Comparison of ENCODE assay signal across 16 cellular contexts in genomic region chr15:57335326-57336118, GRCh38. TPM values are rescaled to one million over a fixed set of nuclear protein-coding genes. Genes with fewer than 3 reads are reported as not detected.
DNase-seq lines count a peak whose midpoint lies in the region; TF ChIP-seq lines count a peak whose summit lies in the region.
"Had no signal": no experiment of that assay in that cellular context is flagged by ENCODE, and none has a peak within 500 bp of the region (broad histone marks: within the 10 kb centered on the region; RNA-seq: fewer than 3 reads in every experiment).

No MANE protein-coding gene starts in this region.

- no peak for TF ChIP-seq POLR2A in esophagus squamous epithelium (IDR thresholded peaks at IDR 0.05)

- peaks cover 0 to 22% (median 0%) of the 10 kb centered on the region in 3 donors for H3K4me1 ChIP-seq in esophagus squamous epithelium

- peak; percentile 13 for DNase-seq in NCI-H2171 treated with DMSO at 0.1 percent for 48 hours (lab: John Stamatoyannopoulos, UW)
- DNase-seq in NCI-H2171 (lab: John Stamatoyannopoulos, UW): no peak
- peak; percentile 64 for DNase-seq in SK-N-DZ (ENCODE audit: low spot score)
- DNase-seq in islet precursor cell: peak; percentile 83
- no peak for DNase-seq in Ammon's horn (ENCODE audit: low spot score)
- no peak for DNase-seq in amygdala (lab: John Stamatoyannopoulos, UW)
- no peak for DNase-seq in esophagus squamous epithelium (lab: John Stamatoyannopoulos, UW)
- DNase-seq in kidney tubule cell (ENCODE audit: low spot score): no peak
- DNase-seq: 8988T, COR-L47, H9, NCI-H1930, NCI-H510A, SK-N-SH, T-cell had no signal

- H3K27ac ChIP-seq in esophagus squamous epithelium: no peak overlapping the region
- H3K27ac ChIP-seq: C4-2B had no signal

- intact Hi-C loops in esophagus squamous epithelium (cut with DNase I): no loop called here

- 73 to 76% methylated on average over 10 to 13 of the region's 13 CpGs for WGBS in esophagus squamous epithelium, 2 donors

- no peaks in the 10 kb centered on the region for H3K36me3 ChIP-seq in esophagus squamous epithelium

- H3K4me3 ChIP-seq in esophagus squamous epithelium: no peak overlapping the region

- H3K9me3 ChIP-seq in esophagus squamous epithelium: no peaks in the 10 kb centered on the region
- H3K9me3 ChIP-seq: SK-N-SH had no signal

- TF ChIP-seq CTCF in esophagus squamous epithelium (IDR thresholded peaks at IDR 0.05): no peak

- no peaks in the 10 kb centered on the region for H3K27me3 ChIP-seq in esophagus squamous epithelium

RNA-seq across cellular contexts. Expression of gene CGNL1, which starts 40.8 kb away (rescaled TPM):
- polyA plus RNA-seq in SK-N-DZ (2014; cell fraction: cytosol; rRNA removed): 0.21 and 0.23 TPM in 2 replicates
- polyA plus RNA-seq in SK-N-DZ (2014; cell fraction: nucleus; rRNA removed): 0.04 and 0.23 TPM in 2 replicates
- total RNA-seq in esophagus squamous epithelium: 10 to 100 TPM in 2 of 4 donors, 1 to 10 TPM in 2; 3.8 to 14.7 (median 8.8) TPM

Comparison
In these comparisons a context has a peak if more than half of its experiments do, and no peak if none do; other contexts are left out.
1. DNase-seq: peak in NCI-H2171 treated with DMSO at 0.1 percent for 48 hours (single experiment), SK-N-DZ (single experiment) and islet precursor cell (single experiment); none in NCI-H2171 (single experiment), Ammon's horn (single experiment), amygdala (0 of 56), esophagus squamous epithelium (single experiment) and kidney tubule cell (single experiment).